In the genomic region with DNA sequence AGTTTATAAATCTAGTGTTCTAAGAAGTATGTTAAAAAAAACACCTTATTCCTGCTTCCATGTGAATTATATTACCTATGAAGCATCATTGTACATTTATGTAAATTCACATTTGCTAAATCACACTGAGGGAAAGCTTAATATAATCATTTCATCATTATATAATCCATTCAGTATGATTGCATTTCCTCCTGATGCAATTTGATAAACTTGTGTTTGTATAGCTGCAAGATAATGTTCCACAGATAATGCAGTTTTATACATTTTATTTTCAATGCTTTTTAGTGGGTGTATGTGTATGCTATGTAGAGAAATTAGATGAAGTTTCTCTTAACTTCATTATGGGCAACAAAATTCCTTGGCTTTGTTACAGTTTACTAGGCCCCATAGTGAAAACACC, we compare ENCODE assay signal across 22 cellular contexts.
"Had no signal": no experiment of that assay in that cellular context is flagged by ENCODE, and none has a peak within 500 bp of the region (broad histone marks: within the 10 kb centered on the region; RNA-seq: fewer than 3 reads in every experiment).

No MANE protein-coding gene starts in this region.

- H3K4me3 Mint-ChIP-seq: activated CD4-positive, alpha-beta memory T cell treated with anti-CD3 and anti-CD28 coated beads for 36 hours; activated CD4-positive, alpha-beta T cell treated with anti-CD3 and anti-CD28 coated beads, Interleukin-2, amount 10 ng/mL, durations not matched to agents 24 days and 14 days; activated T-helper 17 cell treated with anti-CD3 and anti-CD28 coated beads, Interleukin-2, amount 50 U/mL, for 72 hours; natural killer cell treated with Interleukin-12 subunit alpha and Interleukin-12 subunit beta and Interleukin-15 and Interleukin-18, amount 100 ng/mL, for 72 hours; stimulated activated naive B cell treated with anti-CD40 and anti-IgM and Interleukin-4, amounts not matched to agents 10 μg/mL and 1 μg/mL and 100 μg/mL, for 72 hours; T-cell had no signal

- H3K27me3 ChIP-seq: heart left ventricle, right atrium auricular region, stomach, tibial artery had no signal

- H3K27ac Mint-ChIP-seq: activated CD4-positive, alpha-beta memory T cell treated with anti-CD3 and anti-CD28 coated beads for 36 hours; activated CD4-positive, alpha-beta T cell treated with anti-CD3 and anti-CD28 coated beads, Interleukin-2, amount 10 ng/mL, durations not matched to agents 24 days and 14 days; activated T-helper 17 cell treated with anti-CD3 and anti-CD28 coated beads, Interleukin-2, amount 50 U/mL, for 72 hours; natural killer cell treated with Interleukin-12 subunit alpha and Interleukin-12 subunit beta and Interleukin-15 and Interleukin-18, amount 100 ng/mL, for 72 hours; stimulated activated naive B cell treated with anti-CD40 and anti-IgM and Interleukin-4, amounts not matched to agents 10 μg/mL and 1 μg/mL and 100 μg/mL, for 72 hours; T-cell had no signal

- H3K27ac ChIP-seq: heart left ventricle, lower lobe of right lung, right atrium auricular region, stomach, tibial artery had no signal

- H3K4me3 ChIP-seq: heart left ventricle, lower lobe of right lung, right atrium auricular region, stomach, tibial artery had no signal

- H3K36me3 Mint-ChIP-seq: natural killer cell treated with Interleukin-12 subunit alpha and Interleukin-12 subunit beta and Interleukin-15 and Interleukin-18, amount 100 ng/mL, for 72 hours had no signal

- H3K27me3 Mint-ChIP-seq: activated CD4-positive, alpha-beta memory T cell treated with anti-CD3 and anti-CD28 coated beads for 36 hours; activated CD4-positive, alpha-beta T cell treated with anti-CD3 and anti-CD28 coated beads, Interleukin-2, amount 10 ng/mL, durations not matched to agents 24 days and 14 days; activated T-helper 17 cell treated with anti-CD3 and anti-CD28 coated beads, Interleukin-2, amount 50 U/mL, for 72 hours; natural killer cell treated with Interleukin-12 subunit alpha and Interleukin-12 subunit beta and Interleukin-15 and Interleukin-18, amount 100 ng/mL, for 72 hours; stimulated activated naive B cell treated with anti-CD40 and anti-IgM and Interleukin-4, amounts not matched to agents 10 μg/mL and 1 μg/mL and 100 μg/mL, for 72 hours; T-cell had no signal

- H3K36me3 ChIP-seq: heart left ventricle, lower lobe of right lung, right atrium auricular region, stomach, tibial artery had no signal

- H3K4me1 ChIP-seq: lower lobe of right lung, right atrium auricular region, tibial artery had no signal

- ATAC-seq: esophagus mucosa; heart left ventricle; lower lobe of right lung; natural killer cell treated with Interleukin-12 subunit alpha and Interleukin-12 subunit beta and Interleukin-15 and Interleukin-18, amount 100 ng/mL, for 72 hours; stimulated activated naive B cell treated with anti-CD40 and anti-IgM and Interleukin-4, amounts not matched to agents 10 μg/mL and 1 μg/mL and 100 μg/mL, for 72 hours; T-cell had no signal

- DNase-seq: activated CD4-positive, alpha-beta memory T cell treated with anti-CD3 and anti-CD28 coated beads for 36 hours; activated CD4-positive, alpha-beta T cell treated with anti-CD3 and anti-CD28 coated beads, Interleukin-2, amount 10 ng/mL, durations not matched to agents 24 days and 14 days; activated CD4-positive, CD25-positive, alpha-beta regulatory T cell treated with anti-CD3 and anti-CD28 coated beads, Interleukin-2, amount 50 U/mL, for 72 hours; activated CD8-positive, alpha-beta memory T cell treated with anti-CD3 and anti-CD28 coated beads, Interleukin-2, amount 50 U/mL, for 4 hours; activated gamma-delta T cell treated with Interleukin-2 at 50 U/mL for 16 hours; activated naive CD4-positive, alpha-beta T cell treated with anti-CD3 and anti-CD28 coated beads, Interleukin-2, amount 50 U/mL, for 16 hours; activated T-cell treated with anti-CD3 and anti-CD28 coated beads, Interleukin-2, amount 50 U/mL, for 1 hour; amniotic stem cell; caudate nucleus; foreskin fibroblast; heart left ventricle; lower lobe of right lung; stimulated activated CD4-positive, alpha-beta T cell treated with anti-CD3 and anti-CD28 coated beads, Interleukin-15, amount 100 ng/mL, for 24 hours; stimulated activated CD4-positive, alpha-beta T cell treated with anti-CD3 and anti-CD28 coated beads, Interleukin-2, amount 100 ng/mL, for 24 hours; stimulated activated naive B cell treated with anti-CD40 and anti-IgM and Interleukin-4, amounts not matched to agents 10 μg/mL and 1 μg/mL and 100 μg/mL, for 72 hours; stomach; T-cell; tibial artery had no signal

- H3K9me3 Mint-ChIP-seq: activated CD4-positive, alpha-beta memory T cell treated with anti-CD3 and anti-CD28 coated beads for 36 hours; activated CD4-positive, alpha-beta T cell treated with anti-CD3 and anti-CD28 coated beads, Interleukin-2, amount 10 ng/mL, durations not matched to agents 24 days and 14 days; activated T-helper 17 cell treated with anti-CD3 and anti-CD28 coated beads, Interleukin-2, amount 50 U/mL, for 72 hours; natural killer cell treated with Interleukin-12 subunit alpha and Interleukin-12 subunit beta and Interleukin-15 and Interleukin-18, amount 100 ng/mL, for 72 hours; T-cell had no signal

- H3K9me3 ChIP-seq: heart left ventricle, lower lobe of right lung, right atrium auricular region, stomach, tibial artery had no signal
